In genomic region chr12:26046203-26046602, GRCh38 we compare ENCODE assay signal across 18 cellular contexts.
DNase-seq lines count a peak whose midpoint lies in the region; ATAC-seq, FAIRE-seq and TF ChIP-seq lines count a peak whose summit lies in the region.
"Had no signal": no experiment of that assay in that cellular context is flagged by ENCODE, and none has a peak within 500 bp of the region (broad histone marks: within the 10 kb centered on the region; RNA-seq: fewer than 3 reads in every experiment).

No MANE protein-coding gene starts in this region.

- TF ChIP-seq CTCF in D721Med (IDR thresholded peaks at IDR 0.05; ENCODE audit: insufficient read depth, missing control alignments) (no peak), VCaP (conservative IDR thresholded peaks at IDR 0.05) (no peak), upper lobe of right lung (IDR thresholded peaks at IDR 0.05) (no peak), uterus (IDR thresholded peaks at IDR 0.05) (no peak)

- intact Hi-C loops in upper lobe of right lung (cut with DNase I) (no loop called here), uterus (cut with DNase I; ENCODE audit: low total_unique reads) (no loop called here)

- no peak overlapping the region for H3K4me3 ChIP-seq in upper lobe of right lung
- no peak overlapping the region for H3K4me3 ChIP-seq in uterus
- H3K4me3 ChIP-seq: BLaER1 treated with 17β-estradiol and CSF1 and Interleukin-3, amounts not matched to agents 10 nM and 100 nM; GM12878; HAP-1; K562 had no signal

- H3K36me3 ChIP-seq in upper lobe of right lung: no peaks in the 10 kb centered on the region
- no peaks in the 10 kb centered on the region for H3K36me3 ChIP-seq in uterus
- H3K36me3 ChIP-seq: BLaER1 treated with 17β-estradiol and CSF1 and Interleukin-3, amounts not matched to agents 10 nM and 100 nM; HAP-1 had no signal

- DNase-seq in D721Med (ENCODE audit: insufficient read length, low spot score): no peak
- DNase-seq in putamen (ENCODE audit: low spot score): no peak
- DNase-seq in upper lobe of right lung: no peak
- DNase-seq in uterus: no peak
- DNase-seq: 8988T; ACHN; Calu3; CD4-positive, CD25-positive, alpha-beta regulatory T cell; DMS79 had no signal

- ATAC-seq in HG02981 (IDR thresholded peaks at IDR 0.05; ENCODE audit: unreplicated experiment): peak; percentile 85
- ATAC-seq in HG03460 (IDR thresholded peaks at IDR 0.05; ENCODE audit: unreplicated experiment): peak; percentile 77
- no peak for ATAC-seq in upper lobe of right lung
- no peak for ATAC-seq in HG03135 (IDR thresholded peaks at IDR 0.05; ENCODE audit: unreplicated experiment)
- ATAC-seq: GM12878, K562 had no signal

- no peaks in the 10 kb centered on the region for H3K9me3 ChIP-seq in upper lobe of right lung
- no peaks in the 10 kb centered on the region for H3K9me3 ChIP-seq in uterus
- H3K9me3 ChIP-seq: BLaER1 treated with 17β-estradiol and CSF1 and Interleukin-3, amounts not matched to agents 10 nM and 100 nM; HAP-1 had no signal

- peaks cover 14% of the 10 kb centered on the region for H3K4me1 ChIP-seq in upper lobe of right lung
- peaks cover 0 to 18% of the 10 kb centered on the region in 2 donors for H3K4me1 ChIP-seq in uterus
- H3K4me1 ChIP-seq: BLaER1 treated with 17β-estradiol and CSF1 and Interleukin-3, amounts not matched to agents 10 nM and 100 nM; HAP-1 had no signal

- FAIRE-seq in D721Med (lab: Jason Lieb, UNC): peak; percentile 60
- FAIRE-seq: GM12878, H1, K562 had no signal

- peak overlapping the region; percentile 96 for H3K27ac ChIP-seq in VCaP
- H3K27ac ChIP-seq in upper lobe of right lung: no peak overlapping the region
- no peak overlapping the region for H3K27ac ChIP-seq in uterus
- H3K27ac ChIP-seq: BLaER1 treated with 17β-estradiol and CSF1 and Interleukin-3, amounts not matched to agents 10 nM and 100 nM had no signal

- H3K27me3 ChIP-seq in upper lobe of right lung (no peaks in the 10 kb centered on the region), uterus (no peaks in the 10 kb centered on the region)
- H3K27me3 ChIP-seq: BLaER1 treated with 17β-estradiol and CSF1 and Interleukin-3, amounts not matched to agents 10 nM and 100 nM had no signal

- no peak for TF ChIP-seq POLR2A in uterus (IDR thresholded peaks at IDR 0.05)

Comparison
In these comparisons a context has a peak if more than half of its experiments do, and no peak if none do; other contexts are left out.
1. ATAC-seq: peak in HG02981 (single experiment) and HG03460 (single experiment); none in upper lobe of right lung (single experiment) and HG03135 (single experiment).